ENCODE assay signal across 8 cellular contexts in genomic region chr9:136790640-136791465, GRCh38.
DNase-seq lines count a peak whose midpoint lies in the region; ATAC-seq and FAIRE-seq lines count a peak whose summit lies in the region.

TMEM141 (plus strand) TSS chr9:136791344; CDS start chr9:136791371, 27 bp downstream.

- ATAC-seq in HG03457 (IDR thresholded peaks at IDR 0.05; ENCODE audit: unreplicated experiment): peak; percentile 59

- peak within 1 kb of the TSS; percentile 90 for H3K27ac ChIP-seq in cingulate gyrus (ENCODE audit: low read depth, low read length)

- DNase-seq in Ammon's horn (ENCODE audit: low spot score) (peak; percentile 100), GM19239 (ENCODE audit: insufficient read length, low spot score) (peak; percentile 88), NCI-H524 treated with DMSO at 0.1 percent for 48 hours (lab: John Stamatoyannopoulos, UW) (peak; percentile 97), kidney tubule cell (ENCODE audit: low spot score) (peak; percentile 99)
- DNase-seq in activated CD4-positive, alpha-beta T cell treated with anti-CD3 and anti-CD28 coated beads for 4 hours: peak; percentile 100
- DNase-seq in stimulated activated CD4-positive, alpha-beta T cell treated with anti-CD3 and anti-CD28 coated beads, Interleukin-1b, Interleukin-23, amount 100 ng/mL, for 24 hours (ENCODE audit: low read depth in 4 of 4, low spot score in 1 of 4): peak; percentile 100

- FAIRE-seq in GM19239 (lab: Jason Lieb, UNC): peak; percentile 92

Comparison
In these comparisons a context has a peak if more than half of its experiments do, and no peak if none do; other contexts are left out.
1. Peak in every context shown above with its lines: DNase-seq, ATAC-seq and H3K27ac ChIP-seq.